Comparison of ENCODE assay signal across 35 cellular contexts in genomic region chrX:116975517-116975916, GRCh38.
"Had no signal": no experiment of that assay in that cellular context is flagged by ENCODE, and none has a peak within 500 bp of the region (broad histone marks: within the 10 kb centered on the region; RNA-seq: fewer than 3 reads in every experiment).

No MANE protein-coding gene starts in this region.

- DNase-seq: Karpas-422, Kasumi-1, MG63, MM.1S, MV-4-11, NCI-H1048, NCI-H1092, NCI-H1092 treated with DMSO at 0.1 percent for 48 hours, NCI-H1105, NCI-H1105 treated with DMSO at 0.1 percent for 48 hours, NCI-H1417, NCI-H1417 treated with DMSO at 0.1 percent for 48 hours, NCI-H1436, NCI-H1436 treated with DMSO at 0.1 percent for 48 hours, NCI-H146, NCI-H1694, NCI-H1694 treated with DMSO at 0.1 percent for 48 hours, NCI-H187, NCI-H187 treated with DMSO at 0.1 percent for 48 hours, NCI-H1930, NCI-H2029, NCI-H2029 treated with DMSO at 0.1 percent for 48 hours, NCI-H2081, NCI-H2081 treated with DMSO at 0.1 percent for 48 hours, NCI-H2107, NCI-H2171, NCI-H2171 treated with DMSO at 0.1 percent for 48 hours, NCI-H2227 treated with DMSO at 0.1 percent for 48 hours, NCI-H226, NCI-H345, NCI-H446, NCI-H446 treated with DMSO at 0.1 percent for 48 hours, NCI-H510A, NCI-H510A treated with DMSO at 0.1 percent for 48 hours had no signal

- H3K27ac ChIP-seq: KMS-11 had no signal

- H3K27me3 ChIP-seq: MG63 had no signal

- H3K9me3 ChIP-seq: MG63 had no signal

- H3K4me3 ChIP-seq: MG63 had no signal

- H3K9ac ChIP-seq: KMS-11 had no signal

- H3K4me2 ChIP-seq: KMS-11 had no signal

- H3K36me3 ChIP-seq: MG63 had no signal
